In the genomic region with DNA sequence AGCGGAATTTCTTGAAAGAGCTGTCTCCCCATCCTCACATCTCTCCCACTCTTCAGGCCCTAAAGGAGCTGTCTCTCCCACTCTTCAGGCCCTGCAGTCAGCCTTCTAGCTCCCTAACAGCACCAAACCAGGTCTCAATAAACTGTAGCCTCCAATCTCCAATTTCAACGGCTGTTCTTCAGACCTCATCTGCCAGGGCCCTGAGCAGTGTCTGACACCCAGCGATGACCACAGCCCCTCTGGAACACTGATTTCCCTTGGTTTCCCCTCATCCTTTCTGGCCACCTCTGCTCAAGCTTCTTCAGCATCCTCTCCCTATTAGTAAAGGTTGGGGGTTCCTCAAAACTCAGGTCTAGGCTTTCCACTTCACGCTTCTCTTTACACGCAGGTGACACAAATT, we compare ENCODE assay signal across 15 cellular contexts. TPM values are rescaled to one million over a fixed set of nuclear protein-coding genes. Genes with fewer than 3 reads are reported as not detected.
DNase-seq lines count a peak whose midpoint lies in the region; ATAC-seq, FAIRE-seq and TF ChIP-seq lines count a peak whose summit lies in the region.
"Had no signal": no experiment of that assay in that cellular context is flagged by ENCODE, and none has a peak within 500 bp of the region (broad histone marks: within the 10 kb centered on the region; RNA-seq: fewer than 3 reads in every experiment).

No MANE protein-coding gene starts in this region.

- no peak overlapping the region for H2BK120ac ChIP-seq in H9 (ENCODE audit: low read depth, low read length, poor library complexity, severe bottlenecking)

- H3K27ac ChIP-seq in H9 (ENCODE audit: insufficient read length, low read depth, low read length) (no peak overlapping the region), astrocyte (ENCODE audit: low read depth, low read length) (no peak overlapping the region)
- H3K27ac ChIP-seq: VCaP had no signal

- no peaks in the 10 kb centered on the region; the same call in 1 of the 2 replicates for H3K4me1 ChIP-seq in H9 (ENCODE audit: insufficient read depth, low read length)
- peaks cover 32% of the 10 kb centered on the region for H3K4me1 ChIP-seq in astrocyte (ENCODE audit: insufficient read depth, low read length)

- no peak for ATAC-seq in GM19351 (IDR thresholded peaks at IDR 0.05; ENCODE audit: unreplicated experiment)

- H2AFZ ChIP-seq in H9 (ENCODE audit: low read length) (no peak overlapping the region), astrocyte (ENCODE audit: low read depth, low read length) (no peak overlapping the region)

- no peak for FAIRE-seq in astrocyte (lab: Jason Lieb, UNC)
- FAIRE-seq: A204.1 had no signal

- no peak overlapping the region for H4K5ac ChIP-seq in H9 (ENCODE audit: insufficient read length, low read depth, low read length)

- H3K23ac ChIP-seq in H9 (ENCODE audit: insufficient read length, low read depth, low read length) = no peak overlapping the region

- no peak overlapping the region for H2BK15ac ChIP-seq in H9 (ENCODE audit: low read depth, low read length)

- TF ChIP-seq CTCF in H9 (conservative IDR thresholded peaks at IDR 0.05) (no peak), astrocyte (IDR thresholded peaks at IDR 0.05; ENCODE audit: insufficient read depth, low read depth, low read length) (no peak)

- H4K20me1 ChIP-seq in H9 (ENCODE audit: control insufficient read depth, insufficient read depth, insufficient read length) (no peaks in the 10 kb centered on the region), astrocyte (ENCODE audit: insufficient read depth, low read length) (peaks cover 24% of the 10 kb centered on the region)

- H4K8ac ChIP-seq in H9 (replicated peaks; ENCODE audit: insufficient read length, low read depth, low read length) = no peak overlapping the region

- no peak for DNase-seq in activated CD4-positive, alpha-beta T cell treated with anti-CD3 and anti-CD28 coated beads, Interleukin-2, amount 10 ng/mL, durations not matched to agents 24 days and 14 days
- no peak for DNase-seq in activated CD4-positive, alpha-beta T cell treated with anti-CD3 and anti-CD28 coated beads, Interleukin-2, amount 50 U/mL, for 1 hour
- DNase-seq in H9 = no peak
- no peak for DNase-seq in astrocyte (ENCODE audit: low read depth)
- DNase-seq in posterior vena cava (ENCODE audit: low spot score) = peak; percentile 22
- DNase-seq in ureter (ENCODE audit: low spot score) = no peak
- DNase-seq in HK-2 (ENCODE audit: unreplicated experiment) = no peak
- DNase-seq: activated gamma-delta T cell; DMS 273 treated with DMSO at 0.1 percent for 48 hours; NCI-H2171; NK-92 treated with Interleukin-12 subunit alpha and Interleukin-12 subunit beta, amount 100 ng/mL, for 24 hours had no signal

- H3K56ac ChIP-seq in H9 (ENCODE audit: insufficient read length, low read depth, low read length) = no peak overlapping the region

- H3K23me2 ChIP-seq in H9 (ENCODE audit: insufficient read length, low read depth, low read length, poor library complexity, severe bottlenecking) = peaks cover 12% of the 10 kb centered on the region

- peaks cover 2% of the 10 kb centered on the region for H3K36me3 Mint-ChIP-seq in activated CD4-positive, alpha-beta T cell treated with anti-CD3 and anti-CD28 coated beads, Interleukin-2, amount 10 ng/mL, durations not matched to agents 24 days and 14 days (ENCODE audit: low read depth)
- H3K36me3 Mint-ChIP-seq in H9 (ENCODE audit: insufficient read depth in 1 of 3, low read depth in 3 of 3) (no peaks in the 10 kb centered on the region; a peak in 1 of 7 replicates), astrocyte (ENCODE audit: low read depth, unreplicated experiment) (no peaks in the 10 kb centered on the region)

- H3K27me3 ChIP-seq in H9 (ENCODE audit: insufficient read depth, low read length) (peaks cover 5% of the 10 kb centered on the region; the same call in 1 of the 2 replicates), astrocyte (ENCODE audit: insufficient read depth, low read length) (no peaks in the 10 kb centered on the region)

- no peak overlapping the region for H2AK5ac ChIP-seq in H9 (ENCODE audit: insufficient read length, low read length)

- no peak overlapping the region for H4K91ac ChIP-seq in H9 (ENCODE audit: insufficient read length, low read depth, low read length)

- H2BK12ac ChIP-seq in H9 (ENCODE audit: insufficient read length, low read depth, low read length) = no peak overlapping the region

- H3K36me3 ChIP-seq in astrocyte (ENCODE audit: insufficient read depth, low read length) = no peaks in the 10 kb centered on the region

- H3K4me3 ChIP-seq in astrocyte (ENCODE audit: insufficient read depth, low read depth, low read length) = no peak overlapping the region
- H3K4me3 ChIP-seq: skin epidermis had no signal

- H3K9me3 ChIP-seq in H9 (ENCODE audit: control insufficient read depth, low read depth, low read length) (no peaks in the 10 kb centered on the region), astrocyte (ENCODE audit: insufficient read depth, low read depth, low read length) (no peaks in the 10 kb centered on the region)

- H2BK5ac ChIP-seq in H9 (ENCODE audit: insufficient read length, low read length) = no peak overlapping the region

- peaks cover 15% of the 10 kb centered on the region for H3K27me3 Mint-ChIP-seq in activated CD4-positive, alpha-beta T cell treated with anti-CD3 and anti-CD28 coated beads, Interleukin-2, amount 10 ng/mL, durations not matched to agents 24 days and 14 days
- H3K27me3 Mint-ChIP-seq in H9 (ENCODE audit: low read depth) (peaks cover 56% of the 10 kb centered on the region), astrocyte (ENCODE audit: low read depth, unreplicated experiment) (peaks cover 26% of the 10 kb centered on the region)

- H3T11ph ChIP-seq in H9 (ENCODE audit: low read length) = no peak overlapping the region

- no peak overlapping the region for H3K14ac ChIP-seq in H9 (ENCODE audit: insufficient read depth, low read length)

- H3K79me2 ChIP-seq in H9 (ENCODE audit: insufficient read depth, low read length) (no peaks in the 10 kb centered on the region), astrocyte (ENCODE audit: insufficient read depth, low read length) (peaks cover 27% of the 10 kb centered on the region)

- no peaks in the 10 kb centered on the region for H3K9me3 Mint-ChIP-seq in activated CD4-positive, alpha-beta T cell treated with anti-CD3 and anti-CD28 coated beads, Interleukin-2, amount 10 ng/mL, durations not matched to agents 24 days and 14 days
- H3K9me3 Mint-ChIP-seq in H9 (peaks cover 0 to 3% of the 10 kb centered on the region in 2 experiments; a peak in 1 of 5 replicates), astrocyte (ENCODE audit: unreplicated experiment) (peaks cover 8% of the 10 kb centered on the region)

- intact Hi-C loops in activated CD4-positive, alpha-beta T cell treated with anti-CD3 and anti-CD28 coated beads, Interleukin-2, amount 10 ng/mL, durations not matched to agents 24 days and 14 days (cut with micrococcal nuclease) = no loop called here
- intact Hi-C loops in posterior vena cava (cut with DNase I) = no loop called here

- peak overlapping the region; percentile 68 for H3K4me3 Mint-ChIP-seq in activated CD4-positive, alpha-beta T cell treated with anti-CD3 and anti-CD28 coated beads, Interleukin-2, amount 10 ng/mL, durations not matched to agents 24 days and 14 days
- H3K4me3 Mint-ChIP-seq in H9 (peak overlapping the region; percentile 43 to 60; a peak in 4 of 5 replicates), astrocyte (ENCODE audit: unreplicated experiment) (peak overlapping the region; percentile 74)

- no peak overlapping the region for H3K4me2 ChIP-seq in H9 (ENCODE audit: insufficient read depth, insufficient read length, low read length)
- no peak overlapping the region for H3K4me2 ChIP-seq in astrocyte (ENCODE audit: low read length)

- H3K79me1 ChIP-seq in H9 (ENCODE audit: insufficient read depth, low read depth, low read length, poor library complexity, severe bottlenecking) = no peaks in the 10 kb centered on the region

- WGBS in H9 (ENCODE audit: extremely low coverage, insufficient read length, low lambda C conversion rate) = no CpG with 5 or more reads among the region's 5 CpGs

- H3K4me1 Mint-ChIP-seq in activated CD4-positive, alpha-beta T cell treated with anti-CD3 and anti-CD28 coated beads, Interleukin-2, amount 10 ng/mL, durations not matched to agents 24 days and 14 days = peaks cover 42% of the 10 kb centered on the region
- H3K4me1 Mint-ChIP-seq in H9 (peaks cover 16 to 23% of the 10 kb centered on the region in 2 experiments), astrocyte (ENCODE audit: low read depth, unreplicated experiment) (peaks cover 23% of the 10 kb centered on the region)

- no peak overlapping the region for H3K18ac ChIP-seq in H9 (ENCODE audit: insufficient read length, low read depth, low read length)

- no peak overlapping the region for H3K4ac ChIP-seq in H9 (ENCODE audit: low read depth, low read length)

- peak overlapping the region; percentile 42 for H3K27ac Mint-ChIP-seq in activated CD4-positive, alpha-beta T cell treated with anti-CD3 and anti-CD28 coated beads, Interleukin-2, amount 10 ng/mL, durations not matched to agents 24 days and 14 days
- H3K27ac Mint-ChIP-seq in H9 (no peak overlapping the region), astrocyte (ENCODE audit: unreplicated experiment) (no peak overlapping the region)

- H3K9ac ChIP-seq in H9 (ENCODE audit: extremely low read depth, insufficient read length, low read length) (no peak overlapping the region), astrocyte (ENCODE audit: low read length) (no peak overlapping the region)

- H2BK20ac ChIP-seq in H9 (ENCODE audit: low read depth, low read length, poor library complexity, severe bottlenecking) = no peak overlapping the region

RNA-seq across cellular contexts. Expression of a gene that starts 1.6 kb away (rescaled TPM):
- total RNA-seq in activated CD4-positive, alpha-beta T cell treated with anti-CD3 and anti-CD28 coated beads, Interleukin-2, amount 10 ng/mL, durations not matched to agents 24 days and 14 days = 45.5 and 49.5 TPM in 2 replicates
- 15.1 and 15.3 TPM in 2 replicates for total RNA-seq in H9 (2021)
- total RNA-seq in astrocyte = 214 and 302 TPM in 2 replicates
- total RNA-seq in posterior vena cava = 10 to 100 TPM; 33.2 to 58.8 TPM
- total RNA-seq in ureter = 39.7 TPM

RNA-seq across cellular contexts. Expression of a gene that starts 28.3 kb away (rescaled TPM):
- 0.72 and 0.78 TPM in 2 replicates for total RNA-seq in activated CD4-positive, alpha-beta T cell treated with anti-CD3 and anti-CD28 coated beads, Interleukin-2, amount 10 ng/mL, durations not matched to agents 24 days and 14 days
- total RNA-seq in H9 (2021) (7.6 and 12.2 TPM in 2 replicates), astrocyte (56.6 and 72.4 TPM in 2 replicates), posterior vena cava (10 to 100 TPM; 82.5 to 83.2 TPM), ureter (33.9 TPM)
